In genomic region chr10:72792288-72792687, GRCh38 we compare ENCODE assay signal across 1 cellular context.
TF ChIP-seq lines count a peak whose summit lies in the region.

No MANE protein-coding gene starts in this region.

TF ChIP-seq in GM23338, 12 proteins besides CTCF, POLR2A, EP300 and RAD21 (continued from another document):
- no peak for TF ChIP-seq ZNF462 (CRISPR knock-in tag; IDR thresholded peaks at IDR 0.05)
- no peak for TF ChIP-seq POLR2AphosphoS5 (IDR thresholded peaks at IDR 0.05; ENCODE audit: low read depth)
- no peak for TF ChIP-seq STAT1 (IDR thresholded peaks at IDR 0.05; ENCODE audit: unreplicated experiment)
- no peak for TF ChIP-seq ETS1 (IDR thresholded peaks at IDR 0.05)
- TF ChIP-seq NANOG (IDR thresholded peaks at IDR 0.05; ENCODE audit: borderline replicate concordance), result no peak
